In genomic region chr4:170027181-170027829, GRCh38 we compare ENCODE assay signal across 8 cellular contexts. TPM values are rescaled to one million over a fixed set of nuclear protein-coding genes. Genes with fewer than 3 reads are reported as not detected.
DNase-seq lines count a peak whose midpoint lies in the region; ATAC-seq and TF ChIP-seq lines count a peak whose summit lies in the region.

No MANE protein-coding gene starts in this region.

- no peak overlapping the region for H3K27ac Mint-ChIP-seq in nephron progenitor cell

- peak overlapping the region; percentile 45 for H3K4me3 ChIP-seq in DOHH2 (ENCODE audit: low read length)
- H3K4me3 ChIP-seq in SJCRH30 = peak overlapping the region; percentile 99

- peak; percentile 73 for ATAC-seq in foreskin keratinocyte

- no peaks in the 10 kb centered on the region for H3F3A ChIP-seq in DOHH2 (ENCODE audit: control insufficient read depth, insufficient read depth)

- H3K27me3 ChIP-seq in DOHH2 (ENCODE audit: control insufficient read depth, low read length) (peaks cover 11% of the 10 kb centered on the region), SJCRH30 (no peaks in the 10 kb centered on the region), foreskin keratinocyte (peaks cover 10% of the 10 kb centered on the region)

- H3K4me2 ChIP-seq in DOHH2 (ENCODE audit: low read length) = peak overlapping the region; percentile 55

- H3K79me2 ChIP-seq in DOHH2 (ENCODE audit: control insufficient read depth, low read length) = no peaks in the 10 kb centered on the region

- peaks cover 63% of the 10 kb centered on the region for H3K27me3 Mint-ChIP-seq in nephron progenitor cell (ENCODE audit: low read depth, poor library complexity)

- H3K9me3 ChIP-seq in DOHH2 (ENCODE audit: control insufficient read depth, insufficient read depth, low read length) = no peaks in the 10 kb centered on the region
- no peaks in the 10 kb centered on the region for H3K9me3 ChIP-seq in SJCRH30 (replicated peaks)

- peaks cover 19% of the 10 kb centered on the region for H3K9me3 Mint-ChIP-seq in nephron progenitor cell

- no peaks in the 10 kb centered on the region for H3K4me1 ChIP-seq in DOHH2 (ENCODE audit: control insufficient read depth, low read length)
- H3K4me1 ChIP-seq in SJCRH30 = no peaks in the 10 kb centered on the region
- H3K4me1 ChIP-seq in foreskin keratinocyte = no peaks in the 10 kb centered on the region

- H3K36me3 ChIP-seq in DOHH2 (ENCODE audit: control insufficient read depth, low read length) (no peaks in the 10 kb centered on the region), SJCRH30 (no peaks in the 10 kb centered on the region)

- H3K36me3 Mint-ChIP-seq in nephron progenitor cell (ENCODE audit: low read depth) = no peaks in the 10 kb centered on the region

- TF ChIP-seq CTCF in DOHH2 (IDR thresholded peaks at IDR 0.05; ENCODE audit: low read depth, low read length, poor library complexity, severe bottlenecking) (no peak), foreskin keratinocyte (conservative IDR thresholded peaks at IDR 0.05) (no peak), nephron progenitor cell (IDR thresholded peaks at IDR 0.05) (no peak)

- peaks cover 11% of the 10 kb centered on the region for H3K4me1 Mint-ChIP-seq in nephron progenitor cell

- no peaks in the 10 kb centered on the region for H4K20me1 ChIP-seq in DOHH2 (ENCODE audit: control insufficient read depth, insufficient read depth, low read depth, low read length)

- DNase-seq in GOT3 (lab: John Stamatoyannopoulos, UW) = peak; percentile 57
- DNase-seq in LHCN-M2 (ENCODE audit: low read depth) = peak; percentile 95
- peak; percentile 90 to 91 for DNase-seq in SJCRH30
- peak; percentile 76 to 90 (median 80) for DNase-seq in activated naive CD4-positive, alpha-beta T cell (lab: John Stamatoyannopoulos, UW)
- DNase-seq in foreskin keratinocyte = peak; percentile 93 to 96
- peak; percentile 97 for DNase-seq in nephron progenitor cell
- peak; percentile 90 for DNase-seq in stimulated activated naive CD4-positive, alpha-beta T cell treated with Interleukin-2 at 50 U/mL for 16 hours (lab: John Stamatoyannopoulos, UW)

- peak overlapping the region; percentile 91 for H3K4me3 Mint-ChIP-seq in nephron progenitor cell

- H3K9me2 ChIP-seq in DOHH2 (replicated peaks; ENCODE audit: control insufficient read depth, low read length) = no peaks in the 10 kb centered on the region

- no peak overlapping the region for H3K27ac ChIP-seq in DOHH2 (ENCODE audit: low read depth, low read length)
- peak overlapping the region; percentile 81 for H3K27ac ChIP-seq in SJCRH30
- H3K27ac ChIP-seq in foreskin keratinocyte = no peak overlapping the region

RNA-seq across cellular contexts. Expression of gene MFAP3L, which starts 1.1 kb away (rescaled TPM):
- total RNA-seq in LHCN-M2 (2014; rRNA removed) = 9.1 and 10.2 TPM in 2 replicates
- 2.9 TPM for polyA plus RNA-seq in LHCN-M2 (2012)
- total RNA-seq in SJCRH30 (2014; rRNA removed; shearing (Covaris generic)) = 2.7 and 3.5 TPM in 2 replicates
- total RNA-seq in foreskin keratinocyte = 4.8 and 6.9 TPM in 2 replicates
- polyA plus RNA-seq in foreskin keratinocyte = 1.4 and 1.7 TPM in 2 replicates
